Comparison of ENCODE assay signal across 19 cellular contexts in genomic region chr3:32961189-32961715, GRCh38. TPM values are rescaled to one million over a fixed set of nuclear protein-coding genes. Genes with fewer than 3 reads are reported as not detected.
DNase-seq lines count a peak whose midpoint lies in the region; ATAC-seq lines count a peak whose summit lies in the region.
"Had no signal": no experiment of that assay in that cellular context is flagged by ENCODE, and none has a peak within 500 bp of the region (broad histone marks: within the 10 kb centered on the region; RNA-seq: fewer than 3 reads in every experiment).

No MANE protein-coding gene starts in this region.

- H2AK5ac ChIP-seq in neuronal stem cell (ENCODE audit: low read depth, low read length), result no peak overlapping the region

- H3K27me3 Mint-ChIP-seq in activated CD4-positive, alpha-beta T cell treated with anti-CD3 and anti-CD28 coated beads for 36 hours, result no peaks in the 10 kb centered on the region
- H3K27me3 Mint-ChIP-seq in activated naive CD8-positive, alpha-beta T cell, result no peaks in the 10 kb centered on the region

- peaks cover 76% of the 10 kb centered on the region for H3K4me1 Mint-ChIP-seq in activated CD4-positive, alpha-beta T cell treated with anti-CD3 and anti-CD28 coated beads for 36 hours
- H3K4me1 Mint-ChIP-seq in activated naive CD8-positive, alpha-beta T cell (ENCODE audit: low read depth), result peaks cover 42% of the 10 kb centered on the region

- no peaks in the 10 kb centered on the region for H3K4me1 ChIP-seq in neuronal stem cell (ENCODE audit: control insufficient read depth in 2 of 2, insufficient read depth in 1 of 2, low read depth in 1 of 2, low read length in 2 of 2)

- H3K4me2 ChIP-seq in neuronal stem cell (ENCODE audit: insufficient read depth, low read length, poor library complexity, severe bottlenecking), result no peak overlapping the region

- POLR2A ChIA-PET in activated CD4-positive, alpha-beta T cell treated with anti-CD3 and anti-CD28 coated beads for 36 hours (lab: Charles Lee), result interaction anchor here (0.5 to 2.3 kb wide), 8 partner anchors 13 to 101 kb away, joined by 3 to 10 read pairs (median 4); no protein-coding TSS in a partner anchor

- no peak overlapping the region for H3K23ac ChIP-seq in neuronal stem cell (ENCODE audit: low read depth, low read length, poor library complexity)

- no peak overlapping the region for H4K91ac ChIP-seq in neuronal stem cell (ENCODE audit: low read depth, low read length, poor library complexity)

- peak overlapping the region; percentile 48 for H3K18ac ChIP-seq in neuronal stem cell (ENCODE audit: low read length)

- peaks cover 45% of the 10 kb centered on the region for H3K36me3 Mint-ChIP-seq in activated CD4-positive, alpha-beta T cell treated with anti-CD3 and anti-CD28 coated beads for 36 hours (ENCODE audit: low read depth)
- peaks cover 11% of the 10 kb centered on the region for H3K36me3 Mint-ChIP-seq in activated naive CD8-positive, alpha-beta T cell

- H2BK5ac ChIP-seq in neuronal stem cell (ENCODE audit: low read length), result no peak overlapping the region

- DNase-seq in activated CD4-positive, alpha-beta T cell treated with anti-CD3 and anti-CD28 coated beads for 36 hours, result peak; percentile 49
- DNase-seq in activated CD4-positive, alpha-beta T cell treated with anti-CD3 and anti-CD28 coated beads for 1 hour, result no peak
- peak; percentile 25 for DNase-seq in T-helper 9 cell
- DNase-seq in neuronal stem cell (ENCODE audit: low spot score), result no peak
- DNase-seq in NCI-H526 treated with DMSO at 0.1 percent for 48 hours (lab: John Stamatoyannopoulos, UW), result no peak
- DNase-seq: 8988T, GF-D8, glutamatergic neuron, HCEC 1CT, NCI-H1694 treated with DMSO at 0.1 percent for 48 hours, NCI-H748 treated with DMSO at 0.1 percent for 48 hours had no signal

- peak overlapping the region; percentile 8 for H3K4me3 Mint-ChIP-seq in activated CD4-positive, alpha-beta T cell treated with anti-CD3 and anti-CD28 coated beads for 36 hours
- H3K4me3 Mint-ChIP-seq in activated naive CD8-positive, alpha-beta T cell, result peak overlapping the region; percentile 14

- intact Hi-C loops in activated CD4-positive, alpha-beta T cell treated with anti-CD3 and anti-CD28 coated beads for 36 hours (cut with DNase I, micrococcal nuclease), result loop anchor here (1.0 to 10.0 kb wide), 5 partner anchors 70 to 754 kb away; partner anchors contain the start of genes CLASP2 (in 1 of the 2) and UBP1 (in 1 of the 2)

- H4K8ac ChIP-seq in neuronal stem cell (ENCODE audit: low read depth, low read length), result no peak overlapping the region

- CTCF ChIA-PET in activated CD4-positive, alpha-beta T cell treated with anti-CD3 and anti-CD28 coated beads for 36 hours (lab: Charles Lee), result interaction anchor here (0.7 to 1.8 kb wide), 9 partner anchors 10 to 155 kb away, joined by 3 to 7 read pairs (median 3); partner anchors contain the start of gene CCR4

- no peak overlapping the region for H2BK12ac ChIP-seq in neuronal stem cell (ENCODE audit: low read length)

- no peak overlapping the region for H2AFZ ChIP-seq in neuronal stem cell (ENCODE audit: low read length)

- H3K4me3 ChIP-seq in neuronal stem cell (ENCODE audit: low read length in 2 of 2), result no peak overlapping the region

- H2BK120ac ChIP-seq in neuronal stem cell (ENCODE audit: low read depth, low read length), result no peak overlapping the region

- H3K27ac ChIP-seq in neuronal stem cell (replicated peaks; ENCODE audit: low read length), result no peak overlapping the region
- H3K27ac ChIP-seq: HL-60, RWPE1 had no signal

- no peaks in the 10 kb centered on the region for H3K79me1 ChIP-seq in neuronal stem cell (ENCODE audit: low read depth, low read length)

- peak overlapping the region; percentile 97 for H3K27ac Mint-ChIP-seq in activated CD4-positive, alpha-beta T cell treated with anti-CD3 and anti-CD28 coated beads for 36 hours
- H3K27ac Mint-ChIP-seq in activated naive CD8-positive, alpha-beta T cell, result peak overlapping the region; percentile 93

- peaks cover 18% of the 10 kb centered on the region for H3K9me3 Mint-ChIP-seq in activated CD4-positive, alpha-beta T cell treated with anti-CD3 and anti-CD28 coated beads for 36 hours (ENCODE audit: low read depth)
- peaks cover 6% of the 10 kb centered on the region for H3K9me3 Mint-ChIP-seq in activated naive CD8-positive, alpha-beta T cell (ENCODE audit: low read depth)

- no peak overlapping the region for H3K4ac ChIP-seq in neuronal stem cell (ENCODE audit: low read length)

- ATAC-seq in activated CD4-positive, alpha-beta T cell treated with anti-CD3 and anti-CD28 coated beads for 36 hours, result peak; percentile 32
- no peak for ATAC-seq in GM18870 (IDR thresholded peaks at IDR 0.05; ENCODE audit: unreplicated experiment)
- no peak for ATAC-seq in HG02678 (IDR thresholded peaks at IDR 0.05; ENCODE audit: unreplicated experiment)

- H2BK15ac ChIP-seq in neuronal stem cell (ENCODE audit: low read length), result no peak overlapping the region

- H3K9ac ChIP-seq in neuronal stem cell (ENCODE audit: low read depth, low read length, poor library complexity), result no peak overlapping the region

- no peaks in the 10 kb centered on the region for H3K27me3 ChIP-seq in neuronal stem cell (ENCODE audit: control insufficient read depth in 3 of 3, insufficient read depth in 3 of 3, low read depth in 1 of 3, low read length in 3 of 3)

- H3K14ac ChIP-seq in neuronal stem cell (ENCODE audit: low read length), result peak overlapping the region; percentile 83

- no peaks in the 10 kb centered on the region for H3K36me3 ChIP-seq in neuronal stem cell (replicated peaks in 1 of 2; ENCODE audit: control insufficient read depth in 2 of 2, insufficient read depth in 2 of 2, low read length in 2 of 2)

- peaks cover 4 to 8% of the 10 kb centered on the region in 2 donors for H3K9me3 ChIP-seq in neuronal stem cell (replicated peaks in 1 of 2; ENCODE audit: control insufficient read depth in 2 of 2, insufficient read depth in 1 of 2, low read depth in 1 of 2, low read length in 2 of 2)

- no CpG with 5 or more reads among the region's 5 CpGs for WGBS in neuronal stem cell (ENCODE audit: extremely low coverage in 2 of 2, insufficient read length in 2 of 2, insufficient replicate concordance in 1 of 2), 2 donors

RNA-seq across cellular contexts. Expression of gene CCR4, which starts 9.8 kb away (rescaled TPM):
- total RNA-seq in activated CD4-positive, alpha-beta T cell treated with anti-CD3 and anti-CD28 coated beads for 36 hours, result 10 to 100 TPM; 62.2 to 69.7 TPM
- 0.01 TPM for polyA plus RNA-seq in neuronal stem cell (2013, experiment 1 of 2)
- polyA plus RNA-seq in neuronal stem cell (2013, experiment 2 of 2), result 0.04 TPM
- total RNA-seq: endothelial cell of umbilical vein, myocyte, renal cortical epithelial cell had no signal
- polyA plus RNA-seq: endothelial cell of umbilical vein had no signal

Comparison
In these comparisons a context has a peak if more than half of its experiments do, and no peak if none do; other contexts are left out.
1. DNase-seq: peak in activated CD4-positive, alpha-beta T cell treated with anti-CD3 and anti-CD28 coated beads for 36 hours (single experiment) and T-helper 9 cell (single experiment); none in activated CD4-positive, alpha-beta T cell treated with anti-CD3 and anti-CD28 coated beads for 1 hour (single experiment), neuronal stem cell (single experiment) and NCI-H526 treated with DMSO at 0.1 percent for 48 hours (single experiment).